25 cellular contexts compared by ENCODE assay signal in genomic region chr19:35176183-35176570, GRCh38. TPM values are rescaled to one million over a fixed set of nuclear protein-coding genes. Genes with fewer than 3 reads are reported as not detected.
"Had no signal": no experiment of that assay in that cellular context is flagged by ENCODE, and none has a peak within 500 bp of the region (broad histone marks: within the 10 kb centered on the region; RNA-seq: fewer than 3 reads in every experiment).

No MANE protein-coding gene starts in this region.

- H3K4me3 ChIP-seq: coronary artery, esophagus muscularis mucosa, hepatocyte, left lung, mucosa of descending colon, prostate gland, right lobe of liver, smooth muscle cell, upper lobe of left lung had no signal

- H3K4me3 Mint-ChIP-seq: activated naive CD4-positive, alpha-beta T cell treated with anti-CD3 and anti-CD28 coated beads, Interleukin-2, amount 50 U/mL, for 24 hours; brain; central memory CD8-positive, alpha-beta T cell; nephron; stimulated activated naive CD8-positive, alpha-beta T cell treated with anti-CD3 and anti-CD28 coated beads, Interleukin-15, Interleukin-2, amounts not matched to agents 100 ng/mL and 50 ng/mL, for 24 hours had no signal

- H2AFZ ChIP-seq: hepatocyte had no signal

- H3K9me3 ChIP-seq: esophagus muscularis mucosa, left lung, mucosa of descending colon, prostate gland, right lobe of liver, upper lobe of left lung had no signal

- H3K36me3 Mint-ChIP-seq: brain had no signal

- H3K4me1 Mint-ChIP-seq: brain had no signal

- H3K27ac Mint-ChIP-seq: activated naive CD4-positive, alpha-beta T cell treated with anti-CD3 and anti-CD28 coated beads, Interleukin-2, amount 50 U/mL, for 24 hours; brain; stimulated activated naive CD8-positive, alpha-beta T cell treated with anti-CD3 and anti-CD28 coated beads, Interleukin-15, Interleukin-2, amounts not matched to agents 100 ng/mL and 50 ng/mL, for 24 hours had no signal

- H3K27me3 ChIP-seq: esophagus muscularis mucosa, hepatocyte, left lung, right lobe of liver, upper lobe of left lung had no signal

- ATAC-seq: right lobe of liver had no signal

- H3K4me1 ChIP-seq: esophagus muscularis mucosa, prostate gland had no signal

- DNase-seq: activated CD4-positive, alpha-beta T cell treated with anti-CD3 and anti-CD28 coated beads for 1 hour; activated CD4-positive, alpha-beta T cell treated with anti-CD3 and anti-CD28 coated beads, Interleukin-2, amount 50 U/mL, for 4 hours; activated effector memory CD4-positive, alpha-beta T cell treated with Interleukin-2 at 50 U/mL for 16 hours; activated T-cell treated with anti-CD3 and anti-CD28 coated beads, Interleukin-2, amount 50 U/mL, for 1 hour; kidney; right lobe of liver; T-helper 1 cell had no signal

- H3K27me3 Mint-ChIP-seq: activated naive CD4-positive, alpha-beta T cell treated with anti-CD3 and anti-CD28 coated beads, Interleukin-2, amount 50 U/mL, for 24 hours; central memory CD8-positive, alpha-beta T cell; stimulated activated naive CD8-positive, alpha-beta T cell treated with anti-CD3 and anti-CD28 coated beads, Interleukin-15, Interleukin-2, amounts not matched to agents 100 ng/mL and 50 ng/mL, for 24 hours had no signal

- H3K79me2 ChIP-seq: hepatocyte had no signal

- H3K9me3 Mint-ChIP-seq: activated naive CD4-positive, alpha-beta T cell treated with anti-CD3 and anti-CD28 coated beads, Interleukin-2, amount 50 U/mL, for 24 hours; central memory CD8-positive, alpha-beta T cell; nephron had no signal

- H3K4me2 ChIP-seq: hepatocyte, smooth muscle cell had no signal

- H3K36me3 ChIP-seq: esophagus muscularis mucosa, left lung, prostate gland, right lobe of liver, upper lobe of left lung had no signal

- H3K27ac ChIP-seq: coronary artery, esophagus muscularis mucosa, hepatocyte, left lung, prostate gland, right lobe of liver, upper lobe of left lung, VCaP had no signal

RNA-seq across cellular contexts. Expression of gene FXYD7, which starts 33.1 kb away (rescaled TPM):
- total RNA-seq: glomerular endothelial cell, left lung, omental fat pad, prostate gland, smooth muscle cell had no signal
- polyA plus RNA-seq: smooth muscle cell had no signal

RNA-seq across cellular contexts. Expression of gene FXYD1, which starts 37.6 kb away (rescaled TPM):
- total RNA-seq: fibroblast of villous mesenchyme, glomerular endothelial cell had no signal

RNA-seq across cellular contexts. Expression of gene LGI4, which starts 41.3 kb away (rescaled TPM):
- total RNA-seq: fibroblast of villous mesenchyme, glomerular endothelial cell had no signal

RNA-seq across cellular contexts. Expression of gene FAM187B, which starts 52.4 kb away (rescaled TPM):
- total RNA-seq: esophagus muscularis mucosa, fibroblast of villous mesenchyme, glomerular endothelial cell, hepatocyte, kidney, mucosa of descending colon, omental fat pad, right lobe of liver, smooth muscle cell, temporal lobe, upper lobe of left lung had no signal
- polyA plus RNA-seq: hepatocyte, smooth muscle cell had no signal
